24 cellular contexts compared by ENCODE assay signal in the genomic region with DNA sequence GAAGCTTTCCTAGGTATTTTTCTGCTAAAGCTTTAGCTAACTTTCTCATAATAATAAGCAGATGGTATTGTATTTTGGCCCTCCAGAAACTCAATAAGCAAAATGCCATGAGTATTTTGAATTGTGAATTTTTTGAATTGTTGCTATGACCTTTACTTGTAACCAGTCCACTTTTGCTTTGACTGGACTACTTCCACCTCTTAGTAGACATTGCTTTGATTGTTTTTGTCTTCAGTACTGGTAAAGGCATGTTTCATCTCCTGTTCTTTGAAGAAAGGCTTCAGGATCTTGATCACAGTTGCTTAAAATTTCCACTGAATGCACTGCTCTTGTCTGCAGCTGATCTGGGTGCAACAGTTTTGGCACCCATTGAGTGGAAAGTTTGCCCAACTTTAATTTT.
DNase-seq lines count a peak whose midpoint lies in the region; ATAC-seq, FAIRE-seq and TF ChIP-seq lines count a peak whose summit lies in the region.
"Had no signal": no experiment of that assay in that cellular context is flagged by ENCODE, and none has a peak within 500 bp of the region (broad histone marks: within the 10 kb centered on the region; RNA-seq: fewer than 3 reads in every experiment).

No MANE protein-coding gene starts in this region.

- no peak overlapping the region for H3K4me3 Mint-ChIP-seq in immature natural killer cell
- H3K4me3 Mint-ChIP-seq: CD4-positive, alpha-beta memory T cell had no signal

- no peaks in the 10 kb centered on the region for H3K79me2 ChIP-seq in mammary epithelial cell (ENCODE audit: insufficient read depth, low read length)
- no peaks in the 10 kb centered on the region for H3K79me2 ChIP-seq in keratinocyte (ENCODE audit: control insufficient read depth, insufficient read depth, low read length)

- no peak overlapping the region for H3K27ac Mint-ChIP-seq in immature natural killer cell

- H3K4me2 ChIP-seq in mammary epithelial cell (ENCODE audit: insufficient read depth, low read depth, low read length), result no peak overlapping the region
- no peak overlapping the region for H3K4me2 ChIP-seq in keratinocyte (ENCODE audit: control insufficient read depth, extremely low read depth, insufficient read depth, low read depth, low read length)
- H3K4me2 ChIP-seq: KMS-11 had no signal

- peaks cover under 1 to 14% (median 7%) of the 10 kb centered on the region in 6 donors for H3K9me3 Mint-ChIP-seq in immature natural killer cell

- in situ Hi-C loops in mammary epithelial cell (cut with MboI; ENCODE audit: low sequenced_read_pairs in 2 of 2), result no loop called here

- H3K27me3 ChIP-seq in mammary epithelial cell (ENCODE audit: insufficient read depth, low read length) (no peaks in the 10 kb centered on the region), keratinocyte (ENCODE audit: control insufficient read depth, extremely low read depth, insufficient read depth, low read length) (no peaks in the 10 kb centered on the region)

- FAIRE-seq in keratinocyte (lab: Jason Lieb, UNC), result peak; percentile 62
- FAIRE-seq in urothelium cell line (lab: Jason Lieb, UNC), result no peak
- FAIRE-seq: GM12891 had no signal

- H3K9ac ChIP-seq in mammary epithelial cell (ENCODE audit: insufficient read depth, low read length), result no peak overlapping the region
- H3K9ac ChIP-seq in keratinocyte (ENCODE audit: control insufficient read depth, extremely low read depth, insufficient read depth, low read length), result no peak overlapping the region
- H3K9ac ChIP-seq: KMS-11 had no signal

- H3K36me3 ChIP-seq in mammary epithelial cell (ENCODE audit: insufficient read depth, low read length) (no peaks in the 10 kb centered on the region), keratinocyte (ENCODE audit: control insufficient read depth in 2 of 2, extremely low read depth in 1 of 2, insufficient read depth in 2 of 2, low read length in 2 of 2) (peaks cover 0 to 2% of the 10 kb centered on the region in 2 experiments)
- H3K36me3 ChIP-seq: thoracic aorta had no signal

- H2AFZ ChIP-seq in mammary epithelial cell (ENCODE audit: low read depth, low read length) (no peak overlapping the region), keratinocyte (ENCODE audit: control insufficient read depth, low read length) (no peak overlapping the region)

- intact Hi-C loops in mammary epithelial cell (cut with micrococcal nuclease), result no loop called here

- H3K4me3 ChIP-seq in mammary epithelial cell (replicated peaks in 1 of 3; ENCODE audit: insufficient read depth in 1 of 3, low read depth in 2 of 3, low read length in 3 of 3), result no peak overlapping the region
- no peak overlapping the region for H3K4me3 ChIP-seq in keratinocyte (ENCODE audit: control insufficient read depth in 2 of 3, extremely low read depth in 1 of 3, insufficient read depth in 2 of 3, low read depth in 1 of 3, low read length in 3 of 3)
- H3K4me3 ChIP-seq: thoracic aorta had no signal

- no TSS peak for BruUV-seq in mammary epithelial cell (replicated peaks; lab: Mats Ljungman, UMichigan)

- CTCF ChIA-PET in mammary epithelial cell (lab: Charles Lee; ENCODE audit: low non-redundant PET), result no interaction called here

- H3K9me1 ChIP-seq in keratinocyte (ENCODE audit: control insufficient read depth, extremely low read depth, insufficient read depth, low read length), result no peaks in the 10 kb centered on the region

- DNase-seq in AG09319 (ENCODE audit: extremely low read depth, low read depth), result peak; percentile 46
- peak; percentile 22 for DNase-seq in GM04503 (ENCODE audit: low read depth)
- DNase-seq in mammary epithelial cell, result peak; percentile 9
- no peak for DNase-seq in keratinocyte (ENCODE audit: low read depth, low spot score)
- DNase-seq in immature natural killer cell, result no peak
- no peak for DNase-seq in urothelium cell line (ENCODE audit: low spot score)
- DNase-seq in activated CD4-positive, alpha-beta T cell treated with anti-CD3 and anti-CD28 coated beads for 4 hours, result no peak
- DNase-seq: activated CD8-positive, alpha-beta memory T cell treated with anti-CD3 and anti-CD28 coated beads, Interleukin-2, amount 50 U/mL, for 48 hours; anterior cingulate cortex; CD4-positive, alpha-beta memory T cell; DMS153; foreskin melanocyte; hippocampal formation; mesenchymal stem cell; MV-4-11; NCI-H1694 treated with DMSO at 0.1 percent for 48 hours; NCI-H2227 treated with DMSO at 0.1 percent for 48 hours; NCI-H774; right cardiac atrium; Right ventricle myocardium superior had no signal

- no peaks in the 10 kb centered on the region for H3K27me3 Mint-ChIP-seq in immature natural killer cell (ENCODE audit: low read depth in 3 of 3)
- H3K27me3 Mint-ChIP-seq: CD4-positive, alpha-beta memory T cell had no signal

- H3K36me3 Mint-ChIP-seq in immature natural killer cell, result peaks cover 21 to 33% (median 28%) of the 10 kb centered on the region in 3 donors

- TF ChIP-seq CTCF in AG09319 (IDR thresholded peaks at IDR 0.05; ENCODE audit: low read depth, low read length), result no peak
- TF ChIP-seq CTCF in mammary epithelial cell (conservative IDR thresholded peaks at IDR 0.05 in 1 of 2, IDR thresholded peaks at IDR 0.05 in 1 of 2; ENCODE audit: extremely low read depth in 1 of 2, insufficient read depth in 1 of 2, low read depth in 1 of 2, low read length in 2 of 2), result no peak
- no peak for TF ChIP-seq CTCF in keratinocyte (optimal IDR thresholded peaks at IDR 0.05 in 1 of 3, IDR thresholded peaks at IDR 0.05 in 1 of 3, conservative IDR thresholded peaks at IDR 0.05 in 1 of 3; ENCODE audit: extremely low read depth in 1 of 3, insufficient read depth in 2 of 3, low read length in 3 of 3)

- no peak for ATAC-seq in HG02840 (IDR thresholded peaks at IDR 0.05; ENCODE audit: low FRiP score, unreplicated experiment)
- ATAC-seq: right cardiac atrium had no signal

- H4K20me1 ChIP-seq in mammary epithelial cell (ENCODE audit: insufficient read depth, low read length), result no peaks in the 10 kb centered on the region
- no peaks in the 10 kb centered on the region for H4K20me1 ChIP-seq in keratinocyte (ENCODE audit: control insufficient read depth, extremely low read depth, insufficient read depth, low read length)

- H3K27ac ChIP-seq in mammary epithelial cell (ENCODE audit: insufficient read depth, low read depth, low read length), result no peak overlapping the region
- H3K27ac ChIP-seq in keratinocyte (ENCODE audit: control insufficient read depth, insufficient read depth, low read length), result no peak overlapping the region
- H3K27ac ChIP-seq: KMS-11, thoracic aorta had no signal

- peaks cover 10% of the 10 kb centered on the region for H3K4me1 ChIP-seq in mammary epithelial cell (ENCODE audit: insufficient read depth, low read length)
- peaks cover 6% of the 10 kb centered on the region for H3K4me1 ChIP-seq in keratinocyte (ENCODE audit: control insufficient read depth, extremely low read depth, insufficient read depth, low read length)

- H3K9me3 ChIP-seq in mammary epithelial cell (replicated peaks; ENCODE audit: insufficient read depth, low read length) (no peaks in the 10 kb centered on the region), keratinocyte (ENCODE audit: control insufficient read depth, low read depth, low read length) (no peaks in the 10 kb centered on the region)
- H3K9me3 ChIP-seq: thoracic aorta had no signal

- dilution Hi-C loops in mammary epithelial cell (cut with HindIII; ENCODE audit: low sequenced_read_pairs), result no loop called here
- dilution Hi-C loops in keratinocyte (cut with MboI; ENCODE audit: extremely low pct_ligation_motif_present, low sequenced_read_pairs), result no loop called here

- H3K4me1 Mint-ChIP-seq in immature natural killer cell, result no peaks in the 10 kb centered on the region

Comparison
In these comparisons a context has a peak if more than half of its experiments do, and no peak if none do; other contexts are left out.
1. DNase-seq: peak in AG09319 (single experiment), GM04503 (single experiment) and mammary epithelial cell (single experiment); none in keratinocyte (single experiment), immature natural killer cell (0 of 3), urothelium cell line (single experiment) and activated CD4-positive, alpha-beta T cell treated with anti-CD3 and anti-CD28 coated beads for 4 hours (0 of 2).